Comparison of ENCODE assay signal across 14 cellular contexts in the genomic region with DNA sequence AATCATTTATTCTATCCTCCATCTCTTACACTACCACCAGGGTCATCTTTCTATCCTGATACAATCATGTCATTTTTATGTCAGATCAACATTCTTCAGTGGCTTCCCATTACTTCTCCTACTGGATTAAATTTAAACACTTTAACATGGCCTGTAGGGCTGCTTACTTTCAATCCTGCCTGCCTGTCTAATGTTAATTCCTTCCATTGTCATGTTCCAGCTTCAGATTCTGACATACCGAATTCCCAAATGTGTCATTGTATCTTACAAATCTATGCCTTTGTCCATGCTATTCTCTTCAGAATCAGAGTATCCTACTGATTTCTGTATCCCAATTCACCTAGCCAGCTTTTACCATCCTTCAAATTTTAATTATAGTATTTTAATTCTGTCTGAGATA. TPM values are rescaled to one million over a fixed set of nuclear protein-coding genes. Genes with fewer than 3 reads are reported as not detected.
DNase-seq lines count a peak whose midpoint lies in the region; ATAC-seq and TF ChIP-seq lines count a peak whose summit lies in the region.
"Had no signal": no experiment of that assay in that cellular context is flagged by ENCODE, and none has a peak within 500 bp of the region (broad histone marks: within the 10 kb centered on the region; RNA-seq: fewer than 3 reads in every experiment).

No MANE protein-coding gene starts in this region.

- no peak overlapping the region for H2AFZ ChIP-seq in H9 (ENCODE audit: low read length)
- H2AFZ ChIP-seq: GM23248 had no signal

- no peak overlapping the region for H3K18ac ChIP-seq in H9 (ENCODE audit: insufficient read length, low read depth, low read length)

- H4K20me1 ChIP-seq in H9 (ENCODE audit: control insufficient read depth, insufficient read depth, insufficient read length): no peaks in the 10 kb centered on the region

- H3K79me2 ChIP-seq in H9 (ENCODE audit: insufficient read depth, low read length): no peaks in the 10 kb centered on the region

- no peak overlapping the region for H3K23ac ChIP-seq in H9 (ENCODE audit: insufficient read length, low read depth, low read length)

- H3K27me3 ChIP-seq in H9 (ENCODE audit: insufficient read depth, low read length) (no peaks in the 10 kb centered on the region), SJCRH30 (no peaks in the 10 kb centered on the region)

- H3K4me3 ChIP-seq in SJCRH30: no peak overlapping the region
- H3K4me3 ChIP-seq: GM23248 had no signal

- no peaks in the 10 kb centered on the region for H3K9me3 ChIP-seq in H9 (ENCODE audit: control insufficient read depth, low read depth, low read length)
- no peaks in the 10 kb centered on the region for H3K9me3 ChIP-seq in SJCRH30 (replicated peaks)

- ATAC-seq in memory B cell (ENCODE audit: low read depth) (no peak), GM18868 (IDR thresholded peaks at IDR 0.05; ENCODE audit: unreplicated experiment) (no peak)
- ATAC-seq: HCT116 had no signal

- no peak for TF ChIP-seq CTCF in H9 (conservative IDR thresholded peaks at IDR 0.05)

- peaks cover 11% of the 10 kb centered on the region for H3K36me3 ChIP-seq in SJCRH30

- no CpG with 5 or more reads among the region's 1 CpG for WGBS in H9 (ENCODE audit: extremely low coverage, insufficient read length, low lambda C conversion rate)

- H4K5ac ChIP-seq in H9 (ENCODE audit: insufficient read length, low read depth, low read length): no peak overlapping the region

- no peaks in the 10 kb centered on the region for H3K9me3 Mint-ChIP-seq in H9
- no peaks in the 10 kb centered on the region for H3K9me3 Mint-ChIP-seq in memory B cell
- no peaks in the 10 kb centered on the region for H3K9me3 Mint-ChIP-seq in T-helper 2 cell treated with Interferon-gamma antibody and Interleukin-4, amounts not matched to agents 5 μg/mL and 100 μg/mL, for 36 hours
- H3K9me3 Mint-ChIP-seq: CD4-positive, alpha-beta memory T cell had no signal

- H3K14ac ChIP-seq in H9 (ENCODE audit: insufficient read depth, low read length): no peak overlapping the region

- H2BK120ac ChIP-seq in H9 (ENCODE audit: low read depth, low read length, poor library complexity, severe bottlenecking): no peak overlapping the region

- no peak overlapping the region for H3K4ac ChIP-seq in H9 (ENCODE audit: low read depth, low read length)

- no peaks in the 10 kb centered on the region for H3K4me1 ChIP-seq in H9 (ENCODE audit: insufficient read depth, low read length)
- peaks cover 32% of the 10 kb centered on the region for H3K4me1 ChIP-seq in SJCRH30

- H3K4me1 Mint-ChIP-seq in H9 (peaks cover 23 to 27% of the 10 kb centered on the region in 2 experiments), memory B cell (peaks cover 3% of the 10 kb centered on the region)
- no peaks in the 10 kb centered on the region for H3K4me1 Mint-ChIP-seq in T-helper 2 cell treated with Interferon-gamma antibody and Interleukin-4, amounts not matched to agents 5 μg/mL and 100 μg/mL, for 36 hours (ENCODE audit: low read depth)
- H3K4me1 Mint-ChIP-seq: CD4-positive, alpha-beta memory T cell had no signal

- no peak overlapping the region for H2BK20ac ChIP-seq in H9 (ENCODE audit: low read depth, low read length, poor library complexity, severe bottlenecking)

- H4K91ac ChIP-seq in H9 (ENCODE audit: insufficient read length, low read depth, low read length): no peak overlapping the region

- H2BK12ac ChIP-seq in H9 (ENCODE audit: insufficient read length, low read depth, low read length): no peak overlapping the region

- no peaks in the 10 kb centered on the region for H3K23me2 ChIP-seq in H9 (ENCODE audit: insufficient read length, low read depth, low read length, poor library complexity, severe bottlenecking)

- no peak overlapping the region for H2BK5ac ChIP-seq in H9 (ENCODE audit: insufficient read length, low read length)

- peaks cover 8 to 13% (median 9%) of the 10 kb centered on the region in 3 experiments; a peak in 5 of 7 replicates for H3K36me3 Mint-ChIP-seq in H9 (ENCODE audit: insufficient read depth in 1 of 3, low read depth in 3 of 3)
- peaks cover 24% of the 10 kb centered on the region for H3K36me3 Mint-ChIP-seq in memory B cell
- peaks cover 4% of the 10 kb centered on the region for H3K36me3 Mint-ChIP-seq in T-helper 2 cell treated with Interferon-gamma antibody and Interleukin-4, amounts not matched to agents 5 μg/mL and 100 μg/mL, for 36 hours (ENCODE audit: low read depth)

- H3T11ph ChIP-seq in H9 (ENCODE audit: low read length): no peak overlapping the region

- DNase-seq in H9: no peak
- DNase-seq in SJCRH30: no peak
- DNase-seq in memory B cell (ENCODE audit: low spot score in 2 of 2): no peak
- DNase-seq in HuH-7.5 (ENCODE audit: low spot score): no peak
- no peak for DNase-seq in UCSD-AML1 (lab: John Stamatoyannopoulos, UW; ENCODE audit: unreplicated experiment)
- DNase-seq in T-helper 2 cell treated with Interferon-gamma antibody and Interleukin-4, amounts not matched to agents 5 μg/mL and 100 μg/mL, for 36 hours (ENCODE audit: low spot score): no peak
- DNase-seq: C1 segment of cervical spinal cord; CD4-positive, alpha-beta memory T cell; COR-L47; DMS 273 treated with DMSO at 0.1 percent for 48 hours; DMS79 treated with DMSO at 0.1 percent for 48 hours; GM23248 had no signal

- no peaks in the 10 kb centered on the region for H3K27me3 Mint-ChIP-seq in H9 (ENCODE audit: low read depth)
- H3K27me3 Mint-ChIP-seq in memory B cell: no peaks in the 10 kb centered on the region
- no peaks in the 10 kb centered on the region for H3K27me3 Mint-ChIP-seq in T-helper 2 cell treated with Interferon-gamma antibody and Interleukin-4, amounts not matched to agents 5 μg/mL and 100 μg/mL, for 36 hours (ENCODE audit: low read depth)
- H3K27me3 Mint-ChIP-seq: CD4-positive, alpha-beta memory T cell had no signal

- H3K27ac Mint-ChIP-seq in H9 (peak overlapping the region in 2 of 3 experiments; percentile 50 to 79; a peak in 4 of 7 replicates), memory B cell (peak overlapping the region; percentile 12)
- H3K27ac Mint-ChIP-seq in T-helper 2 cell treated with Interferon-gamma antibody and Interleukin-4, amounts not matched to agents 5 μg/mL and 100 μg/mL, for 36 hours: no peak overlapping the region
- H3K27ac Mint-ChIP-seq: CD4-positive, alpha-beta memory T cell had no signal

- H3K27ac ChIP-seq in H9 (ENCODE audit: insufficient read length, low read depth, low read length): no peak overlapping the region
- peak overlapping the region; percentile 86 for H3K27ac ChIP-seq in SJCRH30
- H3K27ac ChIP-seq: GM23248 had no signal

- no peak overlapping the region for H3K9ac ChIP-seq in H9 (ENCODE audit: extremely low read depth, insufficient read length, low read length)
- H3K9ac ChIP-seq: GM23248 had no signal

- H3K56ac ChIP-seq in H9 (ENCODE audit: insufficient read length, low read depth, low read length): no peak overlapping the region

- H2BK15ac ChIP-seq in H9 (ENCODE audit: low read depth, low read length): no peak overlapping the region

- H3K4me2 ChIP-seq in H9 (ENCODE audit: insufficient read depth, insufficient read length, low read length): no peak overlapping the region

- H2AK5ac ChIP-seq in H9 (ENCODE audit: insufficient read length, low read length): no peak overlapping the region

- H3K4me3 Mint-ChIP-seq in H9: no peak overlapping the region
- no peak overlapping the region for H3K4me3 Mint-ChIP-seq in memory B cell
- H3K4me3 Mint-ChIP-seq in T-helper 2 cell treated with Interferon-gamma antibody and Interleukin-4, amounts not matched to agents 5 μg/mL and 100 μg/mL, for 36 hours: no peak overlapping the region
- H3K4me3 Mint-ChIP-seq: CD4-positive, alpha-beta memory T cell had no signal

- H3K79me1 ChIP-seq in H9 (ENCODE audit: insufficient read depth, low read depth, low read length, poor library complexity, severe bottlenecking): no peaks in the 10 kb centered on the region

- no peak overlapping the region for H4K8ac ChIP-seq in H9 (replicated peaks; ENCODE audit: insufficient read length, low read depth, low read length)

RNA-seq across cellular contexts. Expression of gene FHDC1, which starts 49.9 kb away (rescaled TPM):
- 19.7 and 19.9 TPM in 2 replicates for total RNA-seq in H9 (2021)
- 1.9 and 2.0 TPM in 2 replicates for total RNA-seq in SJCRH30 (2014; rRNA removed; shearing (Covaris generic))
